Comparison of ENCODE assay signal across 38 cellular contexts in the genomic region with DNA sequence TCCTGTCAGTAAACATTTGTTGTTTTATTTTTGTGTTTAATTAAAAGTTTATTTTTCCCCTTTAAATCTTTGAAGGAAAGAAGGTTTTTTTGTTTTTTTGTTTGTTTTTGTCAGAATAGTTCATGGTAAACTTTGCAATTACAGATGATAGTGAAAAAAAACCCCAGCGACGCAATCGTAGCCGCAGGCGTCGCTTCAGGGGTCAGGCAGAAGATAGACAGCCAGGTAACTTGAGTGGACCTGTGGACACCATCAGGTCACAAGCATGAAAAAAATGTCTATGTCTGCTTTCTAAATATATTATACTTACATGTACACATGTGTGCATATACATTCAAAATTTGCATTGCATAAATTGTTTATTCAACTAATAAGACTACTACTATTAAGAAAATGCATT.
"Had no signal": no experiment of that assay in that cellular context is flagged by ENCODE, and none has a peak within 500 bp of the region (broad histone marks: within the 10 kb centered on the region; RNA-seq: fewer than 3 reads in every experiment).

No MANE protein-coding gene starts in this region.

- H3K4me3 Mint-ChIP-seq: activated B cell treated with CpG ODN at 0.5 μM for 24 hours; activated CD4-positive, alpha-beta memory T cell treated with anti-CD3 and anti-CD28 coated beads for 36 hours; activated CD4-positive, alpha-beta T cell treated with anti-CD3 and anti-CD28 coated beads, Interleukin-2, amount 10 ng/mL, durations not matched to agents 24 days and 14 days; activated CD8-positive, alpha-beta T cell treated with anti-CD3 and anti-CD28 coated beads for 36 hours; activated naive CD4-positive, alpha-beta T cell treated with anti-CD3 and anti-CD28 coated beads for 36 hours; activated naive CD8-positive, alpha-beta T cell treated with anti-CD3 and anti-CD28 coated beads for 36 hours; activated T-helper 1 cell treated with anti-CD3 and anti-CD28 coated beads, Interleukin-12 subunit alpha, Interleukin-12 subunit beta, Interleukin-2, Interleukin-4 antibody, amounts not matched to agents 30 ng/mL and 10 ng/mL and 1 ng/mL, durations not matched to agents 14 hours and 24 hours and 36 hours; activated T-helper 17 cell treated with anti-CD3 and anti-CD28 coated beads, Interleukin-2, amount 50 U/mL, for 72 hours; central memory CD8-positive, alpha-beta T cell; T-helper 1 cell treated with Interleukin-12 subunit alpha and Interleukin-12 subunit beta and Interleukin-4 antibody, amounts not matched to agents 30 μg/mL and 1 μg/mL, for 36 hours; T-helper 2 cell treated with Interferon-gamma antibody and Interleukin-4, amounts not matched to agents 5 μg/mL and 100 μg/mL, for 36 hours had no signal

- H3K27ac Mint-ChIP-seq: activated B cell treated with CpG ODN at 0.5 μM for 24 hours; activated CD4-positive, alpha-beta memory T cell treated with anti-CD3 and anti-CD28 coated beads for 36 hours; activated CD4-positive, alpha-beta T cell treated with anti-CD3 and anti-CD28 coated beads, Interleukin-2, amount 10 ng/mL, durations not matched to agents 24 days and 14 days; activated CD8-positive, alpha-beta T cell treated with anti-CD3 and anti-CD28 coated beads for 36 hours; activated naive CD4-positive, alpha-beta T cell treated with anti-CD3 and anti-CD28 coated beads for 36 hours; activated naive CD8-positive, alpha-beta T cell treated with anti-CD3 and anti-CD28 coated beads for 36 hours; activated T-helper 1 cell treated with anti-CD3 and anti-CD28 coated beads, Interleukin-12 subunit alpha, Interleukin-12 subunit beta, Interleukin-2, Interleukin-4 antibody, amounts not matched to agents 30 ng/mL and 10 ng/mL and 1 ng/mL, durations not matched to agents 14 hours and 24 hours and 36 hours; activated T-helper 17 cell treated with anti-CD3 and anti-CD28 coated beads, Interleukin-2, amount 50 U/mL, for 72 hours; T-helper 1 cell treated with Interleukin-12 subunit alpha and Interleukin-12 subunit beta and Interleukin-4 antibody, amounts not matched to agents 30 μg/mL and 1 μg/mL, for 36 hours; T-helper 2 cell treated with Interferon-gamma antibody and Interleukin-4, amounts not matched to agents 5 μg/mL and 100 μg/mL, for 36 hours had no signal

- H3K4me3 ChIP-seq: adrenal gland, body of pancreas, cardiac muscle cell had no signal

- H3K27me3 Mint-ChIP-seq: activated B cell treated with CpG ODN at 0.5 μM for 24 hours; activated CD4-positive, alpha-beta memory T cell treated with anti-CD3 and anti-CD28 coated beads for 36 hours; activated CD4-positive, alpha-beta T cell treated with anti-CD3 and anti-CD28 coated beads, Interleukin-2, amount 10 ng/mL, durations not matched to agents 24 days and 14 days; activated CD8-positive, alpha-beta T cell treated with anti-CD3 and anti-CD28 coated beads for 36 hours; activated naive CD8-positive, alpha-beta T cell treated with anti-CD3 and anti-CD28 coated beads for 36 hours; activated T-helper 17 cell treated with anti-CD3 and anti-CD28 coated beads, Interleukin-2, amount 50 U/mL, for 72 hours; central memory CD8-positive, alpha-beta T cell had no signal

- H3K9me3 ChIP-seq: adrenal gland, body of pancreas had no signal

- H3K9me3 Mint-ChIP-seq: activated B cell treated with CpG ODN at 0.5 μM for 24 hours; activated CD4-positive, alpha-beta memory T cell treated with anti-CD3 and anti-CD28 coated beads for 36 hours; activated CD4-positive, alpha-beta T cell treated with anti-CD3 and anti-CD28 coated beads, Interleukin-2, amount 10 ng/mL, durations not matched to agents 24 days and 14 days; activated CD8-positive, alpha-beta T cell treated with anti-CD3 and anti-CD28 coated beads for 36 hours; activated naive CD4-positive, alpha-beta T cell treated with anti-CD3 and anti-CD28 coated beads for 36 hours; activated naive CD4-positive, alpha-beta T cell treated with anti-CD3 and anti-CD28 coated beads, Interleukin-2, amount 50 U/mL, for 72 hours; activated naive CD8-positive, alpha-beta T cell treated with anti-CD3 and anti-CD28 coated beads for 36 hours; activated T-helper 1 cell treated with anti-CD3 and anti-CD28 coated beads, Interleukin-12 subunit alpha, Interleukin-12 subunit beta, Interleukin-2, Interleukin-4 antibody, amounts not matched to agents 30 ng/mL and 10 ng/mL and 1 ng/mL, durations not matched to agents 14 hours and 24 hours and 36 hours; activated T-helper 17 cell treated with anti-CD3 and anti-CD28 coated beads, Interleukin-2, amount 50 U/mL, for 72 hours; central memory CD8-positive, alpha-beta T cell; T-helper 1 cell treated with Interleukin-12 subunit alpha and Interleukin-12 subunit beta and Interleukin-4 antibody, amounts not matched to agents 30 μg/mL and 1 μg/mL, for 36 hours; T-helper 2 cell treated with Interferon-gamma antibody and Interleukin-4, amounts not matched to agents 5 μg/mL and 100 μg/mL, for 36 hours had no signal

- H3K4me1 Mint-ChIP-seq: activated T-helper 17 cell treated with anti-CD3 and anti-CD28 coated beads, Interleukin-2, amount 50 U/mL, for 72 hours had no signal

- H3K4me1 ChIP-seq: adrenal gland, body of pancreas had no signal

- H3K27me3 ChIP-seq: adrenal gland, body of pancreas, cardiac muscle cell had no signal

- H3K27ac ChIP-seq: adrenal gland, body of pancreas, cardiac muscle cell, VCaP had no signal

- FAIRE-seq: astrocyte, bronchial epithelial cell, TTC549 had no signal

- ATAC-seq: activated CD8-positive, alpha-beta T cell treated with anti-CD3 and anti-CD28 coated beads for 36 hours; activated naive CD4-positive, alpha-beta T cell treated with anti-CD3 and anti-CD28 coated beads, Interleukin-2, amount 50 U/mL, for 72 hours; activated T-helper 17 cell treated with anti-CD3 and anti-CD28 coated beads, Interleukin-2, amount 50 U/mL, for 72 hours; body of pancreas had no signal

- DNase-seq: activated B cell treated with CpG ODN at 0.5 μM for 24 hours; activated CD4-positive, alpha-beta memory T cell treated with anti-CD3 and anti-CD28 coated beads for 36 hours; activated CD4-positive, alpha-beta T cell treated with anti-CD3 and anti-CD28 coated beads for 4 hours; activated CD4-positive, alpha-beta T cell treated with anti-CD3 and anti-CD28 coated beads, Interleukin-2, amount 10 ng/mL, durations not matched to agents 24 days and 14 days; activated CD4-positive, alpha-beta T cell treated with anti-CD3 and anti-CD28 coated beads, Interleukin-2, amount 50 U/mL, for 1 hour; activated CD4-positive, alpha-beta T cell treated with anti-CD3 and anti-CD28 coated beads, Interleukin-2, amount 50 U/mL, for 4 hours; activated CD4-positive, CD25-positive, alpha-beta regulatory T cell treated with anti-CD3 and anti-CD28 coated beads, Interleukin-2, amount 50 U/mL, for 72 hours; activated CD8-positive, alpha-beta memory T cell treated with anti-CD3 and anti-CD28 coated beads, Interleukin-2, amount 50 U/mL, for 4 hours; activated CD8-positive, alpha-beta T cell treated with anti-CD3 and anti-CD28 coated beads for 36 hours; activated effector memory CD4-positive, alpha-beta T cell treated with anti-CD3 and anti-CD28 coated beads, Interleukin-2, amount 50 U/mL, for 16 hours; activated gamma-delta T cell treated with Interleukin-2 at 50 U/mL for 16 hours; activated naive CD4-positive, alpha-beta T cell; activated naive CD4-positive, alpha-beta T cell treated with anti-CD3 and anti-CD28 coated beads for 36 hours; activated naive CD4-positive, alpha-beta T cell treated with anti-CD3 and anti-CD28 coated beads, Interleukin-2, amount 50 U/mL, for 16 hours; activated naive CD8-positive, alpha-beta T cell treated with anti-CD3 and anti-CD28 coated beads for 36 hours; activated T-cell treated with anti-CD3 and anti-CD28 coated beads for 4 hours; activated T-cell treated with anti-CD3 and anti-CD28 coated beads, Interleukin-2, amount 50 U/mL, for 1 hour; activated T-cell treated with anti-CD3 and anti-CD28 coated beads, Interleukin-2, amount 50 U/mL, for 48 hours; adrenal gland; amniotic stem cell; aorta; body of pancreas; caudate nucleus; cerebellar nuclear complex; T-helper 1 cell; T-helper 2 cell; T-helper 9 cell had no signal
